Comparison of ENCODE assay signal across 1 cellular context in the genomic region with DNA sequence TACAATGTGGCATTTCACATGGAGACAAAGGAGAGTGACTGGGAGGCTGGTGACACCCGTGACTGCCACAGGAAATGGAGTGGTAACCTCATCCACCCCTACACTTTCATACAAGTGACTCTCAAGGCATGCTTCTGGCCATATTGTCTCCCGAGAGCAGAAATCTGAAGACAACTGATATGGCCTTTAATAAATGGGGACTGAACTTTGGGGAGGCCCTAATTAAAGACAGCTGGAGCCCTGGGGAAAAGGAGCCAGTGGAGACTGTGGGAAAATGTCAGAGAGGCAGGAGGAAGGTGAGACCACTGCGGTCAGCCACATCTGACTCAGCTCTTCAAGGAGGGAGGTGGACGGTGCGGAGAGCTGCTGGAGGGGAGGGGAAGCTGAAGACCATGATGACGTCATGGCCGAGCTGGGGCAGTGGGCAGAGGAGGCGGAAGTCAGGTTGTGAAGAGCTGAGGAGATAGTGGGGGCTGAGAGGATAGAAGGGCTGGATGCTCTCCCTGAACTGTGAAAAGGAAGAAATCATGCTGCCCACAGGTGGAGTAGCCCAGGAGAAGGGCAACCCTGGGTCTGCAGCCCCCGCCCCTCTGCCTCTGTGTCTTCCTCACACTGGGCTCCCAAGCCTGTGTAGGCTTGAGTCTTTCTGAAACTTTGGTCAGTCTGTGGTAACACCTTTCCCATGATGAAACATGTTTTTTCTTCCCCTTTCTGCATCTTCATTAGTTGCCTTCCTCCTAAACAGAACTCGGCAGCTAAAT.
TF ChIP-seq lines count a peak whose summit lies in the region.

No MANE protein-coding gene starts in this region.

TF ChIP-seq in H1, 55 proteins besides CTCF, POLR2A, EP300 and RAD21:
- TF ChIP-seq CBX5 (IDR thresholded peaks at IDR 0.05; ENCODE audit: low read depth, low read length) (no peak), CREB1 (IDR thresholded peaks at IDR 0.05) (no peak), HDAC6 (IDR thresholded peaks at IDR 0.05; ENCODE audit: low read depth, low read length) (no peak), BRCA1 (IDR thresholded peaks at IDR 0.05; ENCODE audit: low read depth, low read length) (no peak), RBBP5 (IDR thresholded peaks at IDR 0.05; ENCODE audit: borderline replicate concordance, low read depth, low read length) (no peak), TCF12 (IDR thresholded peaks at IDR 0.05; ENCODE audit: low read depth, low read length) (no peak)
- TF ChIP-seq, protein P1, sequence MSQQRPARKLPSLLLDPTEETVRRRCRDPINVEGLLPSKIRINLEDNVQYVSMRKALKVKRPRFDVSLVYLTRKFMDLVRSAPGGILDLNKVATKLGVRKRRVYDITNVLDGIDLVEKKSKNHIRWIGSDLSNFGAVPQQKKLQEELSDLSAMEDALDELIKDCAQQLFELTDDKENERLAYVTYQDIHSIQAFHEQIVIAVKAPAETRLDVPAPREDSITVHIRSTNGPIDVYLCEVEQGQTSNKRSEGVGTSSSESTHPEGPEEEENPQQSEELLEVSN (IDR thresholded peaks at IDR 0.05) = no peak
- TF ChIP-seq, protein P2, sequence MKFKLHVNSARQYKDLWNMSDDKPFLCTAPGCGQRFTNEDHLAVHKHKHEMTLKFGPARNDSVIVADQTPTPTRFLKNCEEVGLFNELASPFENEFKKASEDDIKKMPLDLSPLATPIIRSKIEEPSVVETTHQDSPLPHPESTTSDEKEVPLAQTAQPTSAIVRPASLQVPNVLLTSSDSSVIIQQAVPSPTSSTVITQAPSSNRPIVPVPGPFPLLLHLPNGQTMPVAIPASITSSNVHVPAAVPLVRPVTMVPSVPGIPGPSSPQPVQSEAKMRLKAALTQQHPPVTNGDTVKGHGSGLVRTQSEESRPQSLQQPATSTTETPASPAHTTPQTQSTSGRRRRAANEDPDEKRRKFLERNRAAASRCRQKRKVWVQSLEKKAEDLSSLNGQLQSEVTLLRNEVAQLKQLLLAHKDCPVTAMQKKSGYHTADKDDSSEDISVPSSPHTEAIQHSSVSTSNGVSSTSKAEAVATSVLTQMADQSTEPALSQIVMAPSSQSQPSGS (IDR thresholded peaks at IDR 0.05; ENCODE audit: low read length) = no peak
